In the genomic region with DNA sequence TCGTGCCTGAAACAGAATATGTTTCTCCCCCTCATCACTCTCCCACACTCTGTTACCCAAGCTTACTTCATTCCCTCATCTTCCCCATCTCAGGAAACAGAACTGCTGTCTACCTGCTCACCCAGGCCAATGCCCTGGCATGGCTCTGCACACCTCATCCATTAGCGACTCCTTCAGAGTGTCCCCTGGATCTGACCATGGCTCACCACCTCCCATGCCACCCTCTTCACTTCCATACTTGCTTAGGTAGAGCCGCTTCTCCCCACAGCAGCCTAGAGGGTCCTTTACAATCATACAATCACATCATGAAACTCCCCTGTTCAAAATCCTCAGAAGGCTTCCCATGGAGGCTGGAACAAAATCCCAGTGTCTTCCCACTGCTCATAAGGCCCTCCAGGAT, we compare ENCODE assay signal across 15 cellular contexts.
"Had no signal": no experiment of that assay in that cellular context is flagged by ENCODE, and none has a peak within 500 bp of the region (broad histone marks: within the 10 kb centered on the region; RNA-seq: fewer than 3 reads in every experiment).

No MANE protein-coding gene starts in this region.

- H3K36me3 Mint-ChIP-seq: activated CD4-positive, alpha-beta memory T cell treated with anti-CD3 and anti-CD28 coated beads for 36 hours; activated CD8-positive, alpha-beta memory T cell treated with anti-CD3 and anti-CD28 coated beads, Interleukin-2, amount 10 ng/mL, durations not matched to agents 7 days and 5 days; activated naive CD4-positive, alpha-beta T cell treated with anti-CD3 and anti-CD28 coated beads, Interleukin-2, amount 50 U/mL, for 24 hours; natural killer cell treated with Interleukin-12 subunit alpha and Interleukin-12 subunit beta and Interleukin-15 and Interleukin-18, amount 100 ng/mL, for 72 hours had no signal

- H3K4me1 ChIP-seq: adrenal gland had no signal

- ATAC-seq: activated CD4-positive, alpha-beta T cell treated with anti-CD3 and anti-CD28 coated beads for 36 hours; activated CD8-positive, alpha-beta memory T cell treated with anti-CD3 and anti-CD28 coated beads, Interleukin-2, amount 10 ng/mL, durations not matched to agents 7 days and 5 days; natural killer cell treated with Interleukin-12 subunit alpha and Interleukin-12 subunit beta and Interleukin-15 and Interleukin-18, amount 100 ng/mL, for 72 hours had no signal

- H3K9me3 Mint-ChIP-seq: activated CD4-positive, alpha-beta memory T cell treated with anti-CD3 and anti-CD28 coated beads for 36 hours; activated naive CD4-positive, alpha-beta T cell treated with anti-CD3 and anti-CD28 coated beads, Interleukin-2, amount 50 U/mL, for 24 hours; central memory CD8-positive, alpha-beta T cell; dendritic cell treated with granulocyte-macrophage colony-stimulating factor and Interleukin-4, amounts not matched to agents 40 ng/mL and 50 ng/mL, for 4 days; natural killer cell treated with Interleukin-12 subunit alpha and Interleukin-12 subunit beta and Interleukin-15 and Interleukin-18, amount 100 ng/mL, for 72 hours had no signal

- H3K27ac Mint-ChIP-seq: activated CD4-positive, alpha-beta memory T cell treated with anti-CD3 and anti-CD28 coated beads for 36 hours; activated CD4-positive, alpha-beta T cell treated with anti-CD3 and anti-CD28 coated beads for 36 hours; activated CD8-positive, alpha-beta memory T cell treated with anti-CD3 and anti-CD28 coated beads, Interleukin-2, amount 10 ng/mL, durations not matched to agents 7 days and 5 days; activated naive CD4-positive, alpha-beta T cell treated with anti-CD3 and anti-CD28 coated beads, Interleukin-2, amount 50 U/mL, for 24 hours; dendritic cell treated with granulocyte-macrophage colony-stimulating factor and Interleukin-4, amounts not matched to agents 40 ng/mL and 50 ng/mL, for 4 days; natural killer cell treated with Interleukin-12 subunit alpha and Interleukin-12 subunit beta and Interleukin-15 and Interleukin-18, amount 100 ng/mL, for 72 hours had no signal

- H3K9me3 ChIP-seq: adrenal gland, stomach, tibial artery had no signal

- H3K4me3 ChIP-seq: adrenal gland, hepatocyte, smooth muscle cell, stomach, tibial artery had no signal

- H3K27me3 ChIP-seq: adrenal gland, hepatocyte, stomach, tibial artery had no signal

- DNase-seq: activated CD4-positive, alpha-beta memory T cell treated with anti-CD3 and anti-CD28 coated beads for 36 hours; activated CD4-positive, alpha-beta T cell treated with anti-CD3 and anti-CD28 coated beads for 36 hours; activated CD8-positive, alpha-beta memory T cell treated with anti-CD3 and anti-CD28 coated beads, Interleukin-2, amount 10 ng/mL, durations not matched to agents 7 days and 5 days; activated T-cell treated with anti-CD3 and anti-CD28 coated beads, Interleukin-2, amount 50 U/mL, for 1 hour; SHP77; T-helper 1 cell had no signal

- H3K27ac ChIP-seq: hepatocyte, tibial artery had no signal

- H3K36me3 ChIP-seq: adrenal gland, tibial artery had no signal

- H3K27me3 Mint-ChIP-seq: activated CD4-positive, alpha-beta memory T cell treated with anti-CD3 and anti-CD28 coated beads for 36 hours; activated CD4-positive, alpha-beta T cell treated with anti-CD3 and anti-CD28 coated beads for 36 hours; activated naive CD4-positive, alpha-beta T cell treated with anti-CD3 and anti-CD28 coated beads, Interleukin-2, amount 50 U/mL, for 24 hours; dendritic cell treated with granulocyte-macrophage colony-stimulating factor and Interleukin-4, amounts not matched to agents 40 ng/mL and 50 ng/mL, for 4 days had no signal

- H3K4me3 Mint-ChIP-seq: activated CD4-positive, alpha-beta memory T cell treated with anti-CD3 and anti-CD28 coated beads for 36 hours; activated CD4-positive, alpha-beta T cell treated with anti-CD3 and anti-CD28 coated beads for 36 hours; activated CD8-positive, alpha-beta memory T cell treated with anti-CD3 and anti-CD28 coated beads, Interleukin-2, amount 10 ng/mL, durations not matched to agents 7 days and 5 days; activated naive CD4-positive, alpha-beta T cell treated with anti-CD3 and anti-CD28 coated beads, Interleukin-2, amount 50 U/mL, for 24 hours; central memory CD8-positive, alpha-beta T cell; dendritic cell treated with granulocyte-macrophage colony-stimulating factor and Interleukin-4, amounts not matched to agents 40 ng/mL and 50 ng/mL, for 4 days; natural killer cell treated with Interleukin-12 subunit alpha and Interleukin-12 subunit beta and Interleukin-15 and Interleukin-18, amount 100 ng/mL, for 72 hours had no signal

- H3K4me1 Mint-ChIP-seq: activated CD4-positive, alpha-beta T cell treated with anti-CD3 and anti-CD28 coated beads for 36 hours; activated CD8-positive, alpha-beta memory T cell treated with anti-CD3 and anti-CD28 coated beads, Interleukin-2, amount 10 ng/mL, durations not matched to agents 7 days and 5 days; activated naive CD4-positive, alpha-beta T cell treated with anti-CD3 and anti-CD28 coated beads, Interleukin-2, amount 50 U/mL, for 24 hours; central memory CD8-positive, alpha-beta T cell had no signal
